1 cellular context compared by ENCODE assay signal in the genomic region with DNA sequence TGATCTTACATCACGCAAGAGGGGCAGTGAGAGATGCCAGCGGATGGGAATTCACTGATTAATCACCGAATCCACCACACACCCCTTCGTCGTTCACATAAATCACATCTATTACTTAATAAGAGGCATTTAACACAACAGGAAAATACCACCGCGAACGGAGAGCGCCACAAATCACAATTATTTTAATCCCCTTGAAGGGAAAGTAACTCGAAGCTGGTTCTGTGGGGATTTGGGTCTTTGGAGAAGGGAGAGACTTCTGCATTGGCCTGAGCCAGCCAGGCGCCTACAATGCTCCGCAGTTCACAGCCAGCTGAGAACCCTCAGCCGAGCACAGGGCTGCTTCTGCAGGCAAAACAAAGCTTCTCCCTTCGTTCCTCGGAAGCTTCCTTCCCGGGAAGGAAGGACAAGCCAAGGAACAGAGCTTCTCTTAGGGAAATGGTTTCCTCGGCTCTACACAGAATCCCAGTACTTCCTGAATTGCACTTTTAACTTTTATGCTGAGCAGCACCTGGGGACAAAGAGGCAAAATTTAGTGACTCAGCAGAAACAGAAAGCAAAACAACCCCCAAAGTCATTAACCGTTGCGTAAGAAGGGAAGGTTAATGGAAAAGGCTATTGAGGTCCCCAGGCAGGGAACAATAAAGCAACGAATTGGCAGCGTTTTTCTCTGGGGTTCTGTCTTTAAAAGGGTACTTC.
TF ChIP-seq lines count a peak whose summit lies in the region.

A gene (minus strand): TSS at position 1 of the 699 bp plus-strand sequence. CDS start 287 bp downstream, outside the sequence.

TF ChIP-seq in HEK293, 187 proteins besides CTCF, POLR2A, EP300 and RAD21 (continued from another document and continues in another):
- TF ChIP-seq, protein P1, sequence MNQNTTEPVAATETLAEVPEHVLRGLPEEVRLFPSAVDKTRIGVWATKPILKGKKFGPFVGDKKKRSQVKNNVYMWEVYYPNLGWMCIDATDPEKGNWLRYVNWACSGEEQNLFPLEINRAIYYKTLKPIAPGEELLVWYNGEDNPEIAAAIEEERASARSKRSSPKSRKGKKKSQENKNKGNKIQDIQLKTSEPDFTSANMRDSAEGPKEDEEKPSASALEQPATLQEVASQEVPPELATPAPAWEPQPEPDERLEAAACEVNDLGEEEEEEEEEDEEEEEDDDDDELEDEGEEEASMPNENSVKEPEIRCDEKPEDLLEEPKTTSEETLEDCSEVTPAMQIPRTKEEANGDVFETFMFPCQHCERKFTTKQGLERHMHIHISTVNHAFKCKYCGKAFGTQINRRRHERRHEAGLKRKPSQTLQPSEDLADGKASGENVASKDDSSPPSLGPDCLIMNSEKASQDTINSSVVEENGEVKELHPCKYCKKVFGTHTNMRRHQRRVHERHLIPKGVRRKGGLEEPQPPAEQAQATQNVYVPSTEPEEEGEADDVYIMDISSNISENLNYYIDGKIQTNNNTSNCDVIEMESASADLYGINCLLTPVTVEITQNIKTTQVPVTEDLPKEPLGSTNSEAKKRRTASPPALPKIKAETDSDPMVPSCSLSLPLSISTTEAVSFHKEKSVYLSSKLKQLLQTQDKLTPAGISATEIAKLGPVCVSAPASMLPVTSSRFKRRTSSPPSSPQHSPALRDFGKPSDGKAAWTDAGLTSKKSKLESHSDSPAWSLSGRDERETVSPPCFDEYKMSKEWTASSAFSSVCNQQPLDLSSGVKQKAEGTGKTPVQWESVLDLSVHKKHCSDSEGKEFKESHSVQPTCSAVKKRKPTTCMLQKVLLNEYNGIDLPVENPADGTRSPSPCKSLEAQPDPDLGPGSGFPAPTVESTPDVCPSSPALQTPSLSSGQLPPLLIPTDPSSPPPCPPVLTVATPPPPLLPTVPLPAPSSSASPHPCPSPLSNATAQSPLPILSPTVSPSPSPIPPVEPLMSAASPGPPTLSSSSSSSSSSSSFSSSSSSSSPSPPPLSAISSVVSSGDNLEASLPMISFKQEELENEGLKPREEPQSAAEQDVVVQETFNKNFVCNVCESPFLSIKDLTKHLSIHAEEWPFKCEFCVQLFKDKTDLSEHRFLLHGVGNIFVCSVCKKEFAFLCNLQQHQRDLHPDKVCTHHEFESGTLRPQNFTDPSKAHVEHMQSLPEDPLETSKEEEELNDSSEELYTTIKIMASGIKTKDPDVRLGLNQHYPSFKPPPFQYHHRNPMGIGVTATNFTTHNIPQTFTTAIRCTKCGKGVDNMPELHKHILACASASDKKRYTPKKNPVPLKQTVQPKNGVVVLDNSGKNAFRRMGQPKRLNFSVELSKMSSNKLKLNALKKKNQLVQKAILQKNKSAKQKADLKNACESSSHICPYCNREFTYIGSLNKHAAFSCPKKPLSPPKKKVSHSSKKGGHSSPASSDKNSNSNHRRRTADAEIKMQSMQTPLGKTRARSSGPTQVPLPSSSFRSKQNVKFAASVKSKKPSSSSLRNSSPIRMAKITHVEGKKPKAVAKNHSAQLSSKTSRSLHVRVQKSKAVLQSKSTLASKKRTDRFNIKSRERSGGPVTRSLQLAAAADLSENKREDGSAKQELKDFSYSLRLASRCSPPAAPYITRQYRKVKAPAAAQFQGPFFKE (tag by site-specific recombination; IDR thresholded peaks at IDR 0.05; ENCODE audit: borderline replicate concordance), result no peak
- TF ChIP-seq ZNF394 (tag by site-specific recombination; IDR thresholded peaks at IDR 0.05; ENCODE audit: borderline replicate concordance) (peak; percentile 94), ZNF544 (tag by site-specific recombination; IDR thresholded peaks at IDR 0.05) (no peak), HOXC10 (CRISPR knock-in tag; IDR thresholded peaks at IDR 0.05) (no peak), ZNF169 (tag by site-specific recombination; IDR thresholded peaks at IDR 0.05) (no peak), ZNF670 (tag by site-specific recombination; IDR thresholded peaks at IDR 0.05; ENCODE audit: low read depth) (no peak), OVOL3 (tag by site-specific recombination; IDR thresholded peaks at IDR 0.05) (no peak), YY1 (tag by site-specific recombination; IDR thresholded peaks at IDR 0.05) (no peak), ZNF157 (tag by site-specific recombination; IDR thresholded peaks at IDR 0.05) (no peak), ZNF341 (tag by site-specific recombination; IDR thresholded peaks at IDR 0.05; ENCODE audit: low read depth) (no peak), YY2 (tag by site-specific recombination; IDR thresholded peaks at IDR 0.05) (no peak), ZBTB7A (tag by site-specific recombination; IDR thresholded peaks at IDR 0.05; ENCODE audit: low read depth) (no peak), ZNF514 (tag by site-specific recombination; IDR thresholded peaks at IDR 0.05) (no peak), SP3 (tag by site-specific recombination; IDR thresholded peaks at IDR 0.05) (no peak), ZNF555 (tag by site-specific recombination; conservative IDR thresholded peaks at IDR 0.05) (no peak), ZNF16 (tag by site-specific recombination; IDR thresholded peaks at IDR 0.05; ENCODE audit: low read depth) (no peak), ZNF114 (tag by site-specific recombination; IDR thresholded peaks at IDR 0.05) (no peak), KLF1 (tag by site-specific recombination; IDR thresholded peaks at IDR 0.05) (no peak), ZNF324 (tag by site-specific recombination; IDR thresholded peaks at IDR 0.05) (no peak), ZNF211 (tag by site-specific recombination; IDR thresholded peaks at IDR 0.05; ENCODE audit: low read depth) (no peak), ZNF654 (tag by site-specific recombination; IDR thresholded peaks at IDR 0.05; ENCODE audit: low read depth) (no peak), ZNF266 (tag by site-specific recombination; IDR thresholded peaks at IDR 0.05; ENCODE audit: low read depth) (no peak), ZNF621 (tag by site-specific recombination; IDR thresholded peaks at IDR 0.05) (no peak), GLI4 (tag by site-specific recombination; IDR thresholded peaks at IDR 0.05) (no peak), ZNF214 (tag by site-specific recombination; IDR thresholded peaks at IDR 0.05; ENCODE audit: borderline replicate concordance) (no peak), ZIC2 (tag by site-specific recombination; IDR thresholded peaks at IDR 0.05) (no peak), MEIS1 (CRISPR knock-in tag; IDR thresholded peaks at IDR 0.05; ENCODE audit: borderline replicate concordance) (no peak), ZNF843 (tag by site-specific recombination; IDR thresholded peaks at IDR 0.05) (peak; percentile 86), ZNF10 (tag by site-specific recombination; IDR thresholded peaks at IDR 0.05) (0 out of 2 replicates have a peak, but pooled peaks have one; percentile 21), ZNF747 (tag by site-specific recombination; IDR thresholded peaks at IDR 0.05) (no peak)
- TF ChIP-seq, protein P2, sequence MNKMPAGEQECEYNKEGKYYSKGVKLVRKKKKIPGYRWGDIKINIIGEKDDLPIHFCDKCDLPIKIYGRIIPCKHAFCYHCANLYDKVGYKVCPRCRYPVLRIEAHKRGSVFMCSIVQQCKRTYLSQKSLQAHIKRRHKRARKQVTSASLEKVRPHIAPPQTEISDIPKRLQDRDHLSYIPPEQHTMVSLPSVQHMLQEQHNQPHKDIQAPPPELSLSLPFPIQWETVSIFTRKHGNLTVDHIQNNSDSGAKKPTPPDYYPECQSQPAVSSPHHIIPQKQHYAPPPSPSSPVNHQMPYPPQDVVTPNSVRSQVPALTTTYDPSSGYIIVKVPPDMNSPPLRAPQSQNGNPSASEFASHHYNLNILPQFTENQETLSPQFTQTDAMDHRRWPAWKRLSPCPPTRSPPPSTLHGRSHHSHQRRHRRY (tag by site-specific recombination; IDR thresholded peaks at IDR 0.05), result no peak
- TF ChIP-seq, protein P3, sequence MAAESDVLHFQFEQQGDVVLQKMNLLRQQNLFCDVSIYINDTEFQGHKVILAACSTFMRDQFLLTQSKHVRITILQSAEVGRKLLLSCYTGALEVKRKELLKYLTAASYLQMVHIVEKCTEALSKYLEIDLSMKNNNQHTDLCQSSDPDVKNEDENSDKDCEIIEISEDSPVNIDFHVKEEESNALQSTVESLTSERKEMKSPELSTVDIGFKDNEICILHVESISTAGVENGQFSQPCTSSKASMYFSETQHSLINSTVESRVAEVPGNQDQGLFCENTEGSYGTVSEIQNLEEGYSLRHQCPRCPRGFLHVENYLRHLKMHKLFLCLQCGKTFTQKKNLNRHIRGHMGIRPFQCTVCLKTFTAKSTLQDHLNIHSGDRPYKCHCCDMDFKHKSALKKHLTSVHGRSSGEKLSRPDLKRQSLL (tag by site-specific recombination; IDR thresholded peaks at IDR 0.05), result no peak
- TF ChIP-seq, protein P4, sequence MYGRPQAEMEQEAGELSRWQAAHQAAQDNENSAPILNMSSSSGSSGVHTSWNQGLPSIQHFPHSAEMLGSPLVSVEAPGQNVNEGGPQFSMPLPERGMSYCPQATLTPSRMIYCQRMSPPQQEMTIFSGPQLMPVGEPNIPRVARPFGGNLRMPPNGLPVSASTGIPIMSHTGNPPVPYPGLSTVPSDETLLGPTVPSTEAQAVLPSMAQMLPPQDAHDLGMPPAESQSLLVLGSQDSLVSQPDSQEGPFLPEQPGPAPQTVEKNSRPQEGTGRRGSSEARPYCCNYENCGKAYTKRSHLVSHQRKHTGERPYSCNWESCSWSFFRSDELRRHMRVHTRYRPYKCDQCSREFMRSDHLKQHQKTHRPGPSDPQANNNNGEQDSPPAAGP (tag by site-specific recombination; IDR thresholded peaks at IDR 0.05), result no peak
- TF ChIP-seq, protein P5, sequence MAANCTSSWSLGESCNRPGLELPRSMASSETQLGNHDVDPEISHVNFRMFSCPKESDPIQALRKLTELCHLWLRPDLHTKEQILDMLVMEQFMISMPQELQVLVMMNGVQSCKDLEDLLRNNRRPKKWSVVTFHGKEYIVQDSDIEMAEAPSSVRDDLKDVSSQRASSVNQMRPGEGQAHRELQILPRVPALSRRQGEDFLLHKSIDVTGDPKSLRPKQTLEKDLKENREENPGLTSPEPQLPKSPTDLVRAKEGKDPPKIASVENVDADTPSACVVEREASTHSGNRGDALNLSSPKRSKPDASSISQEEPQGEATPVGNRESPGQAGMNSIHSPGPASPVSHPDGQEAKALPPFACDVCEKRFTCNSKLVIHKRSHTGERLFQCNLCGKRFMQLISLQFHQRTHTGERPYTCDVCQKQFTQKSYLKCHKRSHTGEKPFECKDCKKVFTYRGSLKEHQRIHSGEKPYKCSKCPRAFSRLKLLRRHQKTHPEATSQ (tag by site-specific recombination; IDR thresholded peaks at IDR 0.05), result no peak
- TF ChIP-seq, protein P6, sequence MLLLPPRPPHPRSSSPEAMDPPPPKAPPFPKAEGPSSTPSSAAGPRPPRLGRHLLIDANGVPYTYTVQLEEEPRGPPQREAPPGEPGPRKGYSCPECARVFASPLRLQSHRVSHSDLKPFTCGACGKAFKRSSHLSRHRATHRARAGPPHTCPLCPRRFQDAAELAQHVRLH (tag by site-specific recombination; IDR thresholded peaks at IDR 0.05), result no peak
- TF ChIP-seq, protein P7, sequence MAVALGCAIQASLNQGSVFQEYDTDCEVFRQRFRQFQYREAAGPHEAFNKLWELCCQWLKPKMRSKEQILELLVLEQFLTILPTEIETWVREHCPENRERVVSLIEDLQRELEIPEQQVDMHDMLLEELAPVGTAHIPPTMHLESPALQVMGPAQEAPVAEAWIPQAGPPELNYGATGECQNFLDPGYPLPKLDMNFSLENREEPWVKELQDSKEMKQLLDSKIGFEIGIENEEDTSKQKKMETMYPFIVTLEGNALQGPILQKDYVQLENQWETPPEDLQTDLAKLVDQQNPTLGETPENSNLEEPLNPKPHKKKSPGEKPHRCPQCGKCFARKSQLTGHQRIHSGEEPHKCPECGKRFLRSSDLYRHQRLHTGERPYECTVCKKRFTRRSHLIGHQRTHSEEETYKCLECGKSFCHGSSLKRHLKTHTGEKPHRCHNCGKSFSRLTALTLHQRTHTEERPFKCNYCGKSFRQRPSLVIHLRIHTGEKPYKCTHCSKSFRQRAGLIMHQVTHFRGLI (tag by site-specific recombination; IDR thresholded peaks at IDR 0.05), result no peak
- TF ChIP-seq, protein P8, sequence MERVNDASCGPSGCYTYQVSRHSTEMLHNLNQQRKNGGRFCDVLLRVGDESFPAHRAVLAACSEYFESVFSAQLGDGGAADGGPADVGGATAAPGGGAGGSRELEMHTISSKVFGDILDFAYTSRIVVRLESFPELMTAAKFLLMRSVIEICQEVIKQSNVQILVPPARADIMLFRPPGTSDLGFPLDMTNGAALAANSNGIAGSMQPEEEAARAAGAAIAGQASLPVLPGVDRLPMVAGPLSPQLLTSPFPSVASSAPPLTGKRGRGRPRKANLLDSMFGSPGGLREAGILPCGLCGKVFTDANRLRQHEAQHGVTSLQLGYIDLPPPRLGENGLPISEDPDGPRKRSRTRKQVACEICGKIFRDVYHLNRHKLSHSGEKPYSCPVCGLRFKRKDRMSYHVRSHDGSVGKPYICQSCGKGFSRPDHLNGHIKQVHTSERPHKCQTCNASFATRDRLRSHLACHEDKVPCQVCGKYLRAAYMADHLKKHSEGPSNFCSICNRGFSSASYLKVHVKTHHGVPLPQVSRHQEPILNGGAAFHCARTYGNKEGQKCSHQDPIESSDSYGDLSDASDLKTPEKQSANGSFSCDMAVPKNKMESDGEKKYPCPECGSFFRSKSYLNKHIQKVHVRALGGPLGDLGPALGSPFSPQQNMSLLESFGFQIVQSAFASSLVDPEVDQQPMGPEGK (tag by site-specific recombination; IDR thresholded peaks at IDR 0.05), result 0 out of 2 replicates have a peak, but pooled peaks have one; percentile 10
- TF ChIP-seq, protein P9, sequence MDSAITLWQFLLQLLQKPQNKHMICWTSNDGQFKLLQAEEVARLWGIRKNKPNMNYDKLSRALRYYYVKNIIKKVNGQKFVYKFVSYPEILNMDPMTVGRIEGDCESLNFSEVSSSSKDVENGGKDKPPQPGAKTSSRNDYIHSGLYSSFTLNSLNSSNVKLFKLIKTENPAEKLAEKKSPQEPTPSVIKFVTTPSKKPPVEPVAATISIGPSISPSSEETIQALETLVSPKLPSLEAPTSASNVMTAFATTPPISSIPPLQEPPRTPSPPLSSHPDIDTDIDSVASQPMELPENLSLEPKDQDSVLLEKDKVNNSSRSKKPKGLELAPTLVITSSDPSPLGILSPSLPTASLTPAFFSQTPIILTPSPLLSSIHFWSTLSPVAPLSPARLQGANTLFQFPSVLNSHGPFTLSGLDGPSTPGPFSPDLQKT (IDR thresholded peaks at IDR 0.05; ENCODE audit: borderline replicate concordance, low read depth, low read length), result no peak
- TF ChIP-seq, protein P10, sequence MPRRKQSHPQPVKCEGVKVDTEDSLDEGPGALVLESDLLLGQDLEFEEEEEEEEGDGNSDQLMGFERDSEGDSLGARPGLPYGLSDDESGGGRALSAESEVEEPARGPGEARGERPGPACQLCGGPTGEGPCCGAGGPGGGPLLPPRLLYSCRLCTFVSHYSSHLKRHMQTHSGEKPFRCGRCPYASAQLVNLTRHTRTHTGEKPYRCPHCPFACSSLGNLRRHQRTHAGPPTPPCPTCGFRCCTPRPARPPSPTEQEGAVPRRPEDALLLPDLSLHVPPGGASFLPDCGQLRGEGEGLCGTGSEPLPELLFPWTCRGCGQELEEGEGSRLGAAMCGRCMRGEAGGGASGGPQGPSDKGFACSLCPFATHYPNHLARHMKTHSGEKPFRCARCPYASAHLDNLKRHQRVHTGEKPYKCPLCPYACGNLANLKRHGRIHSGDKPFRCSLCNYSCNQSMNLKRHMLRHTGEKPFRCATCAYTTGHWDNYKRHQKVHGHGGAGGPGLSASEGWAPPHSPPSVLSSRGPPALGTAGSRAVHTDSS (tag by site-specific recombination; IDR thresholded peaks at IDR 0.05), result no peak
